In genomic region chr21:32338209-32338921, GRCh38 we compare ENCODE assay signal across 23 cellular contexts. TPM values are rescaled to one million over a fixed set of nuclear protein-coding genes. Genes with fewer than 3 reads are reported as not detected.
"Had no signal": no experiment of that assay in that cellular context is flagged by ENCODE, and none has a peak within 500 bp of the region (broad histone marks: within the 10 kb centered on the region; RNA-seq: fewer than 3 reads in every experiment).

No MANE protein-coding gene starts in this region.

- H3K27ac ChIP-seq: foreskin keratinocyte, hepatocyte, SK-N-MC had no signal

- H3K27me3 ChIP-seq: foreskin keratinocyte, hepatocyte had no signal

- ATAC-seq: activated CD4-positive, CD25-positive, alpha-beta regulatory T cell treated with anti-CD3 and anti-CD28 coated beads, Interleukin-2, amount 50 U/mL, for 24 hours; activated CD8-positive, alpha-beta memory T cell treated with anti-CD3 and anti-CD28 coated beads, Interleukin-2, amount 10 ng/mL, durations not matched to agents 7 days and 5 days; activated T-helper 17 cell treated with anti-CD3 and anti-CD28 coated beads, Interleukin-2, amount 50 U/mL, for 72 hours; foreskin keratinocyte; left ventricle myocardium superior; sciatic nerve; T-helper 17 cell had no signal

- H3K4me1 ChIP-seq: foreskin keratinocyte had no signal

- H3K4me3 ChIP-seq: hepatocyte, SK-N-MC, smooth muscle cell had no signal

- H3K9me3 Mint-ChIP-seq: activated CD4-positive, alpha-beta memory T cell treated with anti-CD3 and anti-CD28 coated beads, Interleukin-2, amount 10 ng/mL, durations not matched to agents 7 days and 5 days; activated CD4-positive, alpha-beta T cell treated with anti-CD3 and anti-CD28 coated beads, Interleukin-2, amount 10 ng/mL, durations not matched to agents 24 days and 14 days; activated naive CD8-positive, alpha-beta T cell treated with anti-CD3 and anti-CD28 coated beads for 36 hours; activated T-helper 17 cell treated with anti-CD3 and anti-CD28 coated beads, Interleukin-2, amount 50 U/mL, for 72 hours had no signal

- H3K27ac Mint-ChIP-seq: activated CD4-positive, alpha-beta memory T cell treated with anti-CD3 and anti-CD28 coated beads, Interleukin-2, amount 10 ng/mL, durations not matched to agents 7 days and 5 days; activated CD4-positive, alpha-beta T cell treated with anti-CD3 and anti-CD28 coated beads, Interleukin-2, amount 10 ng/mL, durations not matched to agents 24 days and 14 days; activated CD8-positive, alpha-beta memory T cell treated with anti-CD3 and anti-CD28 coated beads, Interleukin-2, amount 10 ng/mL, durations not matched to agents 7 days and 5 days; activated naive CD8-positive, alpha-beta T cell treated with anti-CD3 and anti-CD28 coated beads for 36 hours; activated T-helper 17 cell treated with anti-CD3 and anti-CD28 coated beads, Interleukin-2, amount 50 U/mL, for 72 hours; immature natural killer cell; T-helper 17 cell had no signal

- DNase-seq: activated CD4-positive, alpha-beta memory T cell treated with anti-CD3 and anti-CD28 coated beads, Interleukin-2, amount 10 ng/mL, durations not matched to agents 7 days and 5 days; activated CD4-positive, alpha-beta T cell treated with anti-CD3 and anti-CD28 coated beads, Interleukin-2, amount 10 ng/mL, durations not matched to agents 24 days and 14 days; activated CD8-positive, alpha-beta memory T cell treated with anti-CD3 and anti-CD28 coated beads, Interleukin-2, amount 10 ng/mL, durations not matched to agents 7 days and 5 days; activated naive CD4-positive, alpha-beta T cell treated with Interleukin-2 at 50 U/mL for 16 hours; activated naive CD8-positive, alpha-beta T cell treated with anti-CD3 and anti-CD28 coated beads for 36 hours; amniotic stem cell; effector CD8-positive, alpha-beta T cell; foreskin keratinocyte; immature natural killer cell; left ventricle myocardium superior; nucleus accumbens; stimulated activated CD4-positive, alpha-beta T cell treated with anti-CD3 and anti-CD28 coated beads, Interleukin-15, amount 100 ng/mL, for 24 hours; stimulated activated naive CD4-positive, alpha-beta T cell treated with Interleukin-2 at 50 U/mL for 16 hours; SW 1271; T-helper 17 cell had no signal

- H3K4me3 Mint-ChIP-seq: activated CD4-positive, alpha-beta memory T cell treated with anti-CD3 and anti-CD28 coated beads, Interleukin-2, amount 10 ng/mL, durations not matched to agents 7 days and 5 days; activated CD4-positive, alpha-beta T cell treated with anti-CD3 and anti-CD28 coated beads, Interleukin-2, amount 10 ng/mL, durations not matched to agents 24 days and 14 days; activated CD8-positive, alpha-beta memory T cell treated with anti-CD3 and anti-CD28 coated beads, Interleukin-2, amount 10 ng/mL, durations not matched to agents 7 days and 5 days; activated naive CD8-positive, alpha-beta T cell treated with anti-CD3 and anti-CD28 coated beads for 36 hours; activated T-helper 17 cell treated with anti-CD3 and anti-CD28 coated beads, Interleukin-2, amount 50 U/mL, for 72 hours; immature natural killer cell; T-helper 17 cell had no signal

- H3K4me1 Mint-ChIP-seq: activated CD4-positive, alpha-beta T cell treated with anti-CD3 and anti-CD28 coated beads, Interleukin-2, amount 10 ng/mL, durations not matched to agents 24 days and 14 days; activated T-helper 17 cell treated with anti-CD3 and anti-CD28 coated beads, Interleukin-2, amount 50 U/mL, for 72 hours; immature natural killer cell had no signal

- H3K27me3 Mint-ChIP-seq: activated CD4-positive, alpha-beta memory T cell treated with anti-CD3 and anti-CD28 coated beads, Interleukin-2, amount 10 ng/mL, durations not matched to agents 7 days and 5 days; activated CD4-positive, alpha-beta T cell treated with anti-CD3 and anti-CD28 coated beads, Interleukin-2, amount 10 ng/mL, durations not matched to agents 24 days and 14 days; activated CD8-positive, alpha-beta memory T cell treated with anti-CD3 and anti-CD28 coated beads, Interleukin-2, amount 10 ng/mL, durations not matched to agents 7 days and 5 days; activated naive CD8-positive, alpha-beta T cell treated with anti-CD3 and anti-CD28 coated beads for 36 hours; activated T-helper 17 cell treated with anti-CD3 and anti-CD28 coated beads, Interleukin-2, amount 50 U/mL, for 72 hours; T-helper 17 cell had no signal

RNA-seq across cellular contexts. Expression of gene MRAP, which starts 39.7 kb away (rescaled TPM):
- total RNA-seq: activated CD4-positive, alpha-beta memory T cell treated with anti-CD3 and anti-CD28 coated beads, Interleukin-2, amount 10 ng/mL, durations not matched to agents 7 days and 5 days; activated CD4-positive, alpha-beta T cell treated with anti-CD3 and anti-CD28 coated beads, Interleukin-2, amount 10 ng/mL, durations not matched to agents 24 days and 14 days; activated CD8-positive, alpha-beta memory T cell treated with anti-CD3 and anti-CD28 coated beads, Interleukin-2, amount 10 ng/mL, durations not matched to agents 7 days and 5 days; activated naive CD8-positive, alpha-beta T cell treated with anti-CD3 and anti-CD28 coated beads for 36 hours; activated T-helper 17 cell treated with anti-CD3 and anti-CD28 coated beads, Interleukin-2, amount 50 U/mL, for 72 hours; bronchial epithelial cell; foreskin keratinocyte; smooth muscle cell; T-helper 17 cell; ureter had no signal
